Comparison of ENCODE assay signal across 1 cellular context in genomic region chr10:132440791-132441565, GRCh38.
TF ChIP-seq lines count a peak whose summit lies in the region.

No MANE protein-coding gene starts in this region.

TF ChIP-seq in H1, 55 proteins besides CTCF, POLR2A, EP300 and RAD21 (continued from another document):
- TF ChIP-seq CEBPB (IDR thresholded peaks at IDR 0.05; ENCODE audit: low read depth, low read length) (no peak), EZH2 (IDR thresholded peaks at IDR 0.05; ENCODE audit: low read depth, low read length, severe bottlenecking) (no peak), CBX5 (IDR thresholded peaks at IDR 0.05; ENCODE audit: low read depth, low read length) (no peak), GTF2F1 (IDR thresholded peaks at IDR 0.05; ENCODE audit: borderline replicate concordance, low read depth, low read length) (no peak), RBBP5 (IDR thresholded peaks at IDR 0.05; ENCODE audit: borderline replicate concordance, low read depth, low read length) (no peak), SP2 (IDR thresholded peaks at IDR 0.05; ENCODE audit: low read length) (no peak), YY1 (IDR thresholded peaks at IDR 0.05; ENCODE audit: low read depth, low read length) (no peak), CHD2 (IDR thresholded peaks at IDR 0.05; ENCODE audit: low read length) (no peak), SRF (IDR thresholded peaks at IDR 0.05; ENCODE audit: low read depth, low read length) (no peak), KDM5A (IDR thresholded peaks at IDR 0.05; ENCODE audit: low read length) (no peak), BCL11A (IDR thresholded peaks at IDR 0.05; ENCODE audit: low read depth in 2 of 2, low read length in 2 of 2) (no peak)
- TF ChIP-seq, protein P1, sequence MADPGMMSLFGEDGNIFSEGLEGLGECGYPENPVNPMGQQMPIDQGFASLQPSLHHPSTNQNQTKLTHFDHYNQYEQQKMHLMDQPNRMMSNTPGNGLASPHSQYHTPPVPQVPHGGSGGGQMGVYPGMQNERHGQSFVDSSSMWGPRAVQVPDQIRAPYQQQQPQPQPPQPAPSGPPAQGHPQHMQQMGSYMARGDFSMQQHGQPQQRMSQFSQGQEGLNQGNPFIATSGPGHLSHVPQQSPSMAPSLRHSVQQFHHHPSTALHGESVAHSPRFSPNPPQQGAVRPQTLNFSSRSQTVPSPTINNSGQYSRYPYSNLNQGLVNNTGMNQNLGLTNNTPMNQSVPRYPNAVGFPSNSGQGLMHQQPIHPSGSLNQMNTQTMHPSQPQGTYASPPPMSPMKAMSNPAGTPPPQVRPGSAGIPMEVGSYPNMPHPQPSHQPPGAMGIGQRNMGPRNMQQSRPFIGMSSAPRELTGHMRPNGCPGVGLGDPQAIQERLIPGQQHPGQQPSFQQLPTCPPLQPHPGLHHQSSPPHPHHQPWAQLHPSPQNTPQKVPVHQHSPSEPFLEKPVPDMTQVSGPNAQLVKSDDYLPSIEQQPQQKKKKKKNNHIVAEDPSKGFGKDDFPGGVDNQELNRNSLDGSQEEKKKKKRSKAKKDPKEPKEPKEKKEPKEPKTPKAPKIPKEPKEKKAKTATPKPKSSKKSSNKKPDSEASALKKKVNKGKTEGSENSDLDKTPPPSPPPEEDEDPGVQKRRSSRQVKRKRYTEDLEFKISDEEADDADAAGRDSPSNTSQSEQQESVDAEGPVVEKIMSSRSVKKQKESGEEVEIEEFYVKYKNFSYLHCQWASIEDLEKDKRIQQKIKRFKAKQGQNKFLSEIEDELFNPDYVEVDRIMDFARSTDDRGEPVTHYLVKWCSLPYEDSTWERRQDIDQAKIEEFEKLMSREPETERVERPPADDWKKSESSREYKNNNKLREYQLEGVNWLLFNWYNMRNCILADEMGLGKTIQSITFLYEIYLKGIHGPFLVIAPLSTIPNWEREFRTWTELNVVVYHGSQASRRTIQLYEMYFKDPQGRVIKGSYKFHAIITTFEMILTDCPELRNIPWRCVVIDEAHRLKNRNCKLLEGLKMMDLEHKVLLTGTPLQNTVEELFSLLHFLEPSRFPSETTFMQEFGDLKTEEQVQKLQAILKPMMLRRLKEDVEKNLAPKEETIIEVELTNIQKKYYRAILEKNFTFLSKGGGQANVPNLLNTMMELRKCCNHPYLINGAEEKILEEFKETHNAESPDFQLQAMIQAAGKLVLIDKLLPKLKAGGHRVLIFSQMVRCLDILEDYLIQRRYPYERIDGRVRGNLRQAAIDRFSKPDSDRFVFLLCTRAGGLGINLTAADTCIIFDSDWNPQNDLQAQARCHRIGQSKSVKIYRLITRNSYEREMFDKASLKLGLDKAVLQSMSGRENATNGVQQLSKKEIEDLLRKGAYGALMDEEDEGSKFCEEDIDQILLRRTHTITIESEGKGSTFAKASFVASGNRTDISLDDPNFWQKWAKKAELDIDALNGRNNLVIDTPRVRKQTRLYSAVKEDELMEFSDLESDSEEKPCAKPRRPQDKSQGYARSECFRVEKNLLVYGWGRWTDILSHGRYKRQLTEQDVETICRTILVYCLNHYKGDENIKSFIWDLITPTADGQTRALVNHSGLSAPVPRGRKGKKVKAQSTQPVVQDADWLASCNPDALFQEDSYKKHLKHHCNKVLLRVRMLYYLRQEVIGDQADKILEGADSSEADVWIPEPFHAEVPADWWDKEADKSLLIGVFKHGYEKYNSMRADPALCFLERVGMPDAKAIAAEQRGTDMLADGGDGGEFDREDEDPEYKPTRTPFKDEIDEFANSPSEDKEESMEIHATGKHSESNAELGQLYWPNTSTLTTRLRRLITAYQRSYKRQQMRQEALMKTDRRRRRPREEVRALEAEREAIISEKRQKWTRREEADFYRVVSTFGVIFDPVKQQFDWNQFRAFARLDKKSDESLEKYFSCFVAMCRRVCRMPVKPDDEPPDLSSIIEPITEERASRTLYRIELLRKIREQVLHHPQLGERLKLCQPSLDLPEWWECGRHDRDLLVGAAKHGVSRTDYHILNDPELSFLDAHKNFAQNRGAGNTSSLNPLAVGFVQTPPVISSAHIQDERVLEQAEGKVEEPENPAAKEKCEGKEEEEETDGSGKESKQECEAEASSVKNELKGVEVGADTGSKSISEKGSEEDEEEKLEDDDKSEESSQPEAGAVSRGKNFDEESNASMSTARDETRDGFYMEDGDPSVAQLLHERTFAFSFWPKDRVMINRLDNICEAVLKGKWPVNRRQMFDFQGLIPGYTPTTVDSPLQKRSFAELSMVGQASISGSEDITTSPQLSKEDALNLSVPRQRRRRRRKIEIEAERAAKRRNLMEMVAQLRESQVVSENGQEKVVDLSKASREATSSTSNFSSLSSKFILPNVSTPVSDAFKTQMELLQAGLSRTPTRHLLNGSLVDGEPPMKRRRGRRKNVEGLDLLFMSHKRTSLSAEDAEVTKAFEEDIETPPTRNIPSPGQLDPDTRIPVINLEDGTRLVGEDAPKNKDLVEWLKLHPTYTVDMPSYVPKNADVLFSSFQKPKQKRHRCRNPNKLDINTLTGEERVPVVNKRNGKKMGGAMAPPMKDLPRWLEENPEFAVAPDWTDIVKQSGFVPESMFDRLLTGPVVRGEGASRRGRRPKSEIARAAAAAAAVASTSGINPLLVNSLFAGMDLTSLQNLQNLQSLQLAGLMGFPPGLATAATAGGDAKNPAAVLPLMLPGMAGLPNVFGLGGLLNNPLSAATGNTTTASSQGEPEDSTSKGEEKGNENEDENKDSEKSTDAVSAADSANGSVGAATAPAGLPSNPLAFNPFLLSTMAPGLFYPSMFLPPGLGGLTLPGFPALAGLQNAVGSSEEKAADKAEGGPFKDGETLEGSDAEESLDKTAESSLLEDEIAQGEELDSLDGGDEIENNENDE (IDR thresholded peaks at IDR 0.05; ENCODE audit: insufficient replicate concordance, low read length) = no peak
TF ChIP-seq in H1: peak in this region for 0.
